ENCODE assay signal across 8 cellular contexts in the genomic region with DNA sequence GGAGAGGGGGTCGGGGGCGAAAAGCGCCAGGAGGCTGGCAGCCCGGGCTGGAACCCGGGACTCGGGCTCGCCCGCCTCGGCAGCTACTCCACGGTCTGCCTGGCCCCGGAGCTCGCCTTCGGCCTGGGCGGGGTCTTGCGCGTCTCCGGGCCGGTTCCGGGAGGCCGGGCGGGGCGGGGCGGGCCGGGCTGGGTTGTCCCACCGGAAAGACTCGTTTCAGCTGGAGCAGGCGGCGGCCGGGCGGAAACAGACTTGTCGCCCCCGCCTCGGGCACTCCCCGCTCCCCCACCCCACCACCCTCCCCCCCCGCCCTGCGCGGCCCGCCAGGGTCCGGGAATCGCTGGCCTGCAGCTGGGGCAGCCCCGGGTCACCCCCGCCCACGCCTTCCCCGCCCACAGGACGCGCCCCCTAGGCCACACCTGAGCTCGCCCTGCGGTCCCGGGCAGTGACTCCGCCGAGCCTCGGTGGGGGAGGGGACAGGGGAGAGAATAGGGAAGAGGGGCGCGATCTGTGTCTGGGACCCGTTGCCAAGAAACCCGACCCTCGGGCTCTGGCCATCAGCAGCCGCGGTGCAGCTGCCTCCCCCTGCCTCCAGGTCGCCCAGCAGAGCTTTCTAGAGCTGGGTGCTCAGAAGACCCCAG.
A peak's percentile ranks its signal among the peaks of the same experiment; 100 is the strongest.
DNase-seq lines count a peak whose midpoint lies in the region; ATAC-seq and TF ChIP-seq lines count a peak whose summit lies in the region.

No MANE protein-coding gene starts in this region.

- no peak for TF ChIP-seq RAD21 in neural cell (conservative IDR thresholded peaks at IDR 0.05)

- no peak overlapping the region for H3K9ac ChIP-seq in neural cell (ENCODE audit: low read length)

- H3K4me1 ChIP-seq in BE2C: no peaks in the 10 kb centered on the region; the same call in 1 of the 2 replicates

- H3K9me2 ChIP-seq in neural cell (ENCODE audit: insufficient read depth, low read length): no peaks in the 10 kb centered on the region

- H3K9me3 ChIP-seq in BE2C (no peaks in the 10 kb centered on the region), neural cell (ENCODE audit: low read length) (no peaks in the 10 kb centered on the region)

- CTCF ChIA-PET in RWPE1 (lab: Yijun Ruan, JAX): interaction anchor here (0.5 to 1.1 kb wide), 3 partner anchors 10 to 128 kb away, joined by 3 to 6 read pairs (median 3); no protein-coding TSS in a partner anchor

- in situ Hi-C loops in ACHN (cut with HindIII; ENCODE audit: low pct_ligation_motif_present, low pct_unique_long_range_greater_than_20kb, low sequenced_read_pairs): no loop called here

- no peaks in the 10 kb centered on the region for H4K20me1 ChIP-seq in neural cell (ENCODE audit: insufficient read depth)

- H3K4me3 ChIP-seq in BE2C (ENCODE audit: low read depth, low read length): peak overlapping the region; percentile 21
- H3K4me3 ChIP-seq in fibroblast of pulmonary artery (replicated peaks; ENCODE audit: low read depth, low read length): peak overlapping the region; percentile 46
- H3K4me3 ChIP-seq in neural cell (ENCODE audit: low read length): peak overlapping the region; percentile 55

- TF ChIP-seq CTCF in BE2C (IDR thresholded peaks at IDR 0.05; ENCODE audit: low read depth, low read length) (no peak), RWPE1 (conservative IDR thresholded peaks at IDR 0.05; ENCODE audit: low read depth) (no peak), fibroblast of pulmonary artery (IDR thresholded peaks at IDR 0.05; ENCODE audit: low read length, missing control alignments) (no peak), neural cell (IDR thresholded peaks at IDR 0.05; ENCODE audit: poor library complexity, severe bottlenecking) (no peak)

- ATAC-seq in HG02981 (IDR thresholded peaks at IDR 0.05; ENCODE audit: unreplicated experiment): no peak

- POLR2A ChIA-PET in RWPE1 (lab: Yijun Ruan, JAX; ENCODE audit: low non-redundant PET): interaction anchor here (0.6 to 1.8 kb wide), 2 partner anchors 87 to 1995 kb away, joined by 5 to 9 read pairs; no protein-coding TSS in a partner anchor

- H3K36me3 ChIP-seq in BE2C (no peaks in the 10 kb centered on the region), neural cell (ENCODE audit: insufficient read depth, low read length) (no peaks in the 10 kb centered on the region)

- H3K79me2 ChIP-seq in neural cell (replicated peaks; ENCODE audit: insufficient read depth, low read length): no peaks in the 10 kb centered on the region

- H3K4me2 ChIP-seq in neural cell (ENCODE audit: low read length): no peak overlapping the region

- H3K27me3 ChIP-seq in BE2C (peaks cover 49% of the 10 kb centered on the region), neural cell (ENCODE audit: insufficient read depth, low read depth, low read length) (peaks cover 52% of the 10 kb centered on the region)

- DNase-seq in BE2C (no peak), RWPE1 (ENCODE audit: low spot score) (peak; percentile 60), fibroblast of pulmonary artery (ENCODE audit: low read depth) (no peak), ACHN (no peak), retina (no peak), cerebellum (ENCODE audit: low spot score) (no peak)

- H3F3A ChIP-seq in neural cell (ENCODE audit: insufficient read depth, low read length, poor library complexity, severe bottlenecking): no peaks in the 10 kb centered on the region

- no peak overlapping the region for H2AFZ ChIP-seq in neural cell (ENCODE audit: low read depth, low read length)

- no peak for TF ChIP-seq EP300 in neural cell (conservative IDR thresholded peaks at IDR 0.05; ENCODE audit: poor library complexity, severe bottlenecking)

- H3K27ac ChIP-seq in RWPE1: no peak overlapping the region
- no peak overlapping the region for H3K27ac ChIP-seq in neural cell (ENCODE audit: low read length)

TF ChIP-seq in neural cell, 6 proteins besides CTCF, POLR2A, EP300 and RAD21:
- TF ChIP-seq SMC3 (conservative IDR thresholded peaks at IDR 0.05; ENCODE audit: poor library complexity) (no peak), TAF1 (IDR thresholded peaks at IDR 0.05; ENCODE audit: low read depth) (no peak), POLR2AphosphoS5 (IDR thresholded peaks at IDR 0.05) (no peak), MXI1 (conservative IDR thresholded peaks at IDR 0.05; ENCODE audit: poor library complexity, severe bottlenecking) (no peak), EZH2 (IDR thresholded peaks at IDR 0.05; ENCODE audit: borderline replicate concordance, insufficient read depth, low read length, poor library complexity, severe bottlenecking) (no peak)
- TF ChIP-seq, protein P1, sequence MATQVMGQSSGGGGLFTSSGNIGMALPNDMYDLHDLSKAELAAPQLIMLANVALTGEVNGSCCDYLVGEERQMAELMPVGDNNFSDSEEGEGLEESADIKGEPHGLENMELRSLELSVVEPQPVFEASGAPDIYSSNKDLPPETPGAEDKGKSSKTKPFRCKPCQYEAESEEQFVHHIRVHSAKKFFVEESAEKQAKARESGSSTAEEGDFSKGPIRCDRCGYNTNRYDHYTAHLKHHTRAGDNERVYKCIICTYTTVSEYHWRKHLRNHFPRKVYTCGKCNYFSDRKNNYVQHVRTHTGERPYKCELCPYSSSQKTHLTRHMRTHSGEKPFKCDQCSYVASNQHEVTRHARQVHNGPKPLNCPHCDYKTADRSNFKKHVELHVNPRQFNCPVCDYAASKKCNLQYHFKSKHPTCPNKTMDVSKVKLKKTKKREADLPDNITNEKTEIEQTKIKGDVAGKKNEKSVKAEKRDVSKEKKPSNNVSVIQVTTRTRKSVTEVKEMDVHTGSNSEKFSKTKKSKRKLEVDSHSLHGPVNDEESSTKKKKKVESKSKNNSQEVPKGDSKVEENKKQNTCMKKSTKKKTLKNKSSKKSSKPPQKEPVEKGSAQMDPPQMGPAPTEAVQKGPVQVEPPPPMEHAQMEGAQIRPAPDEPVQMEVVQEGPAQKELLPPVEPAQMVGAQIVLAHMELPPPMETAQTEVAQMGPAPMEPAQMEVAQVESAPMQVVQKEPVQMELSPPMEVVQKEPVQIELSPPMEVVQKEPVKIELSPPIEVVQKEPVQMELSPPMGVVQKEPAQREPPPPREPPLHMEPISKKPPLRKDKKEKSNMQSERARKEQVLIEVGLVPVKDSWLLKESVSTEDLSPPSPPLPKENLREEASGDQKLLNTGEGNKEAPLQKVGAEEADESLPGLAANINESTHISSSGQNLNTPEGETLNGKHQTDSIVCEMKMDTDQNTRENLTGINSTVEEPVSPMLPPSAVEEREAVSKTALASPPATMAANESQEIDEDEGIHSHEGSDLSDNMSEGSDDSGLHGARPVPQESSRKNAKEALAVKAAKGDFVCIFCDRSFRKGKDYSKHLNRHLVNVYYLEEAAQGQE (IDR thresholded peaks at IDR 0.05; ENCODE audit: borderline replicate concordance): no peak
